ENCODE assay signal across 25 cellular contexts in the genomic region with DNA sequence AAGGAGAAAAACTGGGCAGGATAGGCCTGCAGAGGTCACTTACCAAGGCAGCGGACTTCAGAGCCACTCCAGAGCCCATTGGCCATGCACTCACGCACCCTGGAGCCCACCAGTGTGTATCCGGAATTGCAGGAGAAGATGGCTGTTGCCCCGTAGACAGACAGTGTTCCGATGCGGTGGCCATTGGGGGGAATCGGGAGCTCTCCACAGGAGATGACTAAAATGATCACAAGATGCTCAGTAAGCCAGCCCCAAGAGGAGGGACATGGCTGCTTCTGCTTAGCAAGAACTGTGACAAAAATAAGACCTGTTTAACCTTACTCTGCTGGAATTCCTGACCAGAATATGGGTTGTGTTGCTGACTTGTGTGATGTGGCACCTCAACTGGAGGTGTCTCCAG.
"Had no signal": no experiment of that assay in that cellular context is flagged by ENCODE, and none has a peak within 500 bp of the region (broad histone marks: within the 10 kb centered on the region; RNA-seq: fewer than 3 reads in every experiment).

No MANE protein-coding gene starts in this region.

- H3K9me3 Mint-ChIP-seq: dendritic cell treated with granulocyte-macrophage colony-stimulating factor and Interleukin-4, amounts not matched to agents 40 ng/mL and 50 ng/mL, for 4 days; effector memory CD8-positive, alpha-beta T cell; endodermal cell had no signal

- H3K36me3 ChIP-seq: colonic mucosa, esophagus muscularis mucosa, esophagus squamous epithelium, gastrocnemius medialis, gastroesophageal sphincter, heart left ventricle, heart right ventricle had no signal

- H3K4me1 ChIP-seq: colonic mucosa, esophagus squamous epithelium, foreskin keratinocyte had no signal

- H3K9me3 ChIP-seq: colonic mucosa, esophagus squamous epithelium, gastrocnemius medialis, gastroesophageal sphincter had no signal

- H3K27ac Mint-ChIP-seq: dendritic cell treated with granulocyte-macrophage colony-stimulating factor and Interleukin-4, amounts not matched to agents 40 ng/mL and 50 ng/mL, for 4 days; effector memory CD8-positive, alpha-beta T cell; endodermal cell had no signal

- ATAC-seq: effector memory CD8-positive, alpha-beta T cell; esophagus mucosa; foreskin keratinocyte; gastrocnemius medialis; gastroesophageal sphincter had no signal

- H3K27me3 ChIP-seq: colonic mucosa, dorsolateral prefrontal cortex, esophagus muscularis mucosa, esophagus squamous epithelium, gastrocnemius medialis, gastroesophageal sphincter, heart left ventricle, heart right ventricle had no signal

- H3K4me3 ChIP-seq: colonic mucosa, coronary artery, dorsolateral prefrontal cortex, esophagus muscularis mucosa, esophagus squamous epithelium, gastrocnemius medialis, gastroesophageal sphincter, heart left ventricle, heart right ventricle had no signal

- H3K4me1 Mint-ChIP-seq: endodermal cell had no signal

- DNase-seq: colonic mucosa; cortex of kidney; dermis blood vessel endothelial cell; dorsolateral prefrontal cortex; effector CD4-positive, alpha-beta T cell; effector CD8-positive, alpha-beta T cell; effector memory CD4-positive, alpha-beta T cell; effector memory CD8-positive, alpha-beta T cell; endodermal cell; erythroblast; esophagus squamous epithelium; foreskin fibroblast; foreskin keratinocyte; foreskin melanocyte; gastrocnemius medialis; glutamatergic neuron; head of caudate nucleus; heart left ventricle; heart right ventricle had no signal

- H3K27ac ChIP-seq: colonic mucosa, coronary artery, dorsolateral prefrontal cortex, epithelial cell of prostate, esophagus muscularis mucosa, esophagus squamous epithelium, foreskin keratinocyte, gastrocnemius medialis, gastroesophageal sphincter, heart left ventricle, heart right ventricle had no signal

- H3K4me3 Mint-ChIP-seq: dendritic cell treated with granulocyte-macrophage colony-stimulating factor and Interleukin-4, amounts not matched to agents 40 ng/mL and 50 ng/mL, for 4 days; effector memory CD8-positive, alpha-beta T cell; endodermal cell had no signal
